ENCODE assay signal across 15 cellular contexts in genomic region chr10:133390597-133391248, GRCh38. TPM values are rescaled to one million over a fixed set of nuclear protein-coding genes. Genes with fewer than 3 reads are reported as not detected.
DNase-seq lines count a peak whose midpoint lies in the region; ATAC-seq, FAIRE-seq and TF ChIP-seq lines count a peak whose summit lies in the region.
"Had no signal": no experiment of that assay in that cellular context is flagged by ENCODE, and none has a peak within 500 bp of the region (broad histone marks: within the 10 kb centered on the region; RNA-seq: fewer than 3 reads in every experiment).

No MANE protein-coding gene starts in this region.

- no peaks in the 10 kb centered on the region for H3K27me3 Mint-ChIP-seq in central memory CD8-positive, alpha-beta T cell

- H2AFZ ChIP-seq in OCI-LY1 (ENCODE audit: low read length): no peak overlapping the region
- H2AFZ ChIP-seq: GM23338 had no signal

- H3K27ac ChIP-seq in OCI-LY1 (ENCODE audit: low read depth, low read length, poor library complexity, severe bottlenecking): peak overlapping the region; percentile 93
- H3K27ac ChIP-seq: pancreas had no signal

- H3K4me3 ChIP-seq in GM12865 (ENCODE audit: low read depth, low read length): peak overlapping the region; percentile 82
- peak overlapping the region; percentile 67 for H3K4me3 ChIP-seq in OCI-LY1 (ENCODE audit: low read depth, low read length, poor library complexity, severe bottlenecking)
- H3K4me3 ChIP-seq: GM23338, pancreas had no signal

- no peaks in the 10 kb centered on the region for H3K9me3 Mint-ChIP-seq in central memory CD8-positive, alpha-beta T cell
- H3K9me3 Mint-ChIP-seq: GM23338 had no signal

- no peak for TF ChIP-seq CTCF in GM12865 (IDR thresholded peaks at IDR 0.05; ENCODE audit: insufficient read depth, low read depth, low read length, missing control alignments)
- TF ChIP-seq CTCF in OCI-LY1 (IDR thresholded peaks at IDR 0.05; ENCODE audit: low read length): no peak

- H3K4me1 Mint-ChIP-seq in central memory CD8-positive, alpha-beta T cell: peaks cover 50% of the 10 kb centered on the region

- no peak overlapping the region for H3K9ac ChIP-seq in OCI-LY1 (ENCODE audit: low read length)

- peaks cover 21% of the 10 kb centered on the region for H3K36me3 Mint-ChIP-seq in central memory CD8-positive, alpha-beta T cell (ENCODE audit: insufficient read depth)

- peaks cover 53% of the 10 kb centered on the region for H3K4me1 ChIP-seq in OCI-LY1 (ENCODE audit: insufficient read depth, low read length, severe bottlenecking)

- H3K27ac Mint-ChIP-seq in central memory CD8-positive, alpha-beta T cell (ENCODE audit: low read depth): peak overlapping the region; percentile 96
- H3K27ac Mint-ChIP-seq: GM23338 had no signal

- intact Hi-C loops in posterior vena cava (cut with DNase I): no loop called here

- no peaks in the 10 kb centered on the region for H3F3A ChIP-seq in OCI-LY1 (ENCODE audit: insufficient read depth, low read length)

- H3K9me2 ChIP-seq in OCI-LY1 (ENCODE audit: low read depth, low read length): no peaks in the 10 kb centered on the region

- H3K79me2 ChIP-seq in OCI-LY1 (ENCODE audit: insufficient read depth, low read length): peaks cover 11% of the 10 kb centered on the region

- H3K4me3 Mint-ChIP-seq in central memory CD8-positive, alpha-beta T cell: peak overlapping the region; percentile 87
- H3K4me3 Mint-ChIP-seq: GM23338 had no signal

- peak overlapping the region; percentile 88; the same call in 1 of the 2 replicates for H3K4me2 ChIP-seq in OCI-LY1 (ENCODE audit: low read length)
- H3K4me2 ChIP-seq: GM23338 had no signal

- peaks cover 3% of the 10 kb centered on the region for H3K36me3 ChIP-seq in OCI-LY1 (ENCODE audit: insufficient read depth, low read length)
- H3K36me3 ChIP-seq: pancreas had no signal

- no peaks in the 10 kb centered on the region for H4K20me1 ChIP-seq in OCI-LY1 (ENCODE audit: insufficient read depth, low read length)

- ATAC-seq in central memory CD8-positive, alpha-beta T cell (replicated peaks; ENCODE audit: extremely low read depth, poor library complexity, severe bottlenecking): no peak
- ATAC-seq in HG03196 (IDR thresholded peaks at IDR 0.05; ENCODE audit: unreplicated experiment) (no peak), GM19328 (IDR thresholded peaks at IDR 0.05; ENCODE audit: unreplicated experiment) (no peak), GM19324 (IDR thresholded peaks at IDR 0.05; ENCODE audit: low FRiP score, unreplicated experiment) (no peak)
- ATAC-seq: GM23338, pancreas, SK-N-SH treated with all-trans-retinoic acid at 6 μM for 48 hours had no signal

- H3K9me3 ChIP-seq in OCI-LY1 (ENCODE audit: low read length): no peaks in the 10 kb centered on the region
- H3K9me3 ChIP-seq: pancreas had no signal

- DNase-seq in GM12865 (ENCODE audit: low read depth) (peak; percentile 54), posterior vena cava (ENCODE audit: low spot score) (peak; percentile 42), HTR-8/SVneo (ENCODE audit: insufficient read length, low spot score) (no peak)
- no peak for DNase-seq in central memory CD8-positive, alpha-beta T cell (ENCODE audit: low spot score in 2 of 2)
- DNase-seq: DND-41, NCI-H524 treated with DMSO at 0.1 percent for 48 hours had no signal

- no peak for FAIRE-seq in HTR-8/SVneo (lab: Jason Lieb, UNC)
- FAIRE-seq: pancreas had no signal

- H3K27me3 ChIP-seq in OCI-LY1 (ENCODE audit: insufficient read depth, low read length): no peaks in the 10 kb centered on the region
- H3K27me3 ChIP-seq: pancreas had no signal

RNA-seq across cellular contexts. Expression of gene MTG1, which starts 3.2 kb away (rescaled TPM):
- 10 to 100 TPM; 24.5 to 25.6 TPM for total RNA-seq in posterior vena cava

RNA-seq across cellular contexts. Expression of gene PAOX, which starts 11.7 kb away (rescaled TPM):
- 1 to 10 TPM; 2.8 to 3.5 TPM for total RNA-seq in posterior vena cava

RNA-seq across cellular contexts. Expression of gene ECHS1, which starts 17.6 kb away (rescaled TPM):
- 10 to 100 TPM; 38.8 to 47.3 TPM for total RNA-seq in posterior vena cava

RNA-seq across cellular contexts. Expression of gene FUOM, which starts 32.9 kb away (rescaled TPM):
- total RNA-seq in posterior vena cava: 10 to 100 TPM; 13.8 to 17.6 TPM

RNA-seq across cellular contexts. Expression of gene SPRN, which starts 33.7 kb away (rescaled TPM):
- total RNA-seq in posterior vena cava: under 1 TPM; 0.14 to 0.19 TPM
- total RNA-seq: activated CD8-positive, alpha-beta memory T cell treated with anti-CD3 and anti-CD28 coated beads for 36 hours; ureter had no signal

Comparison
In these comparisons a context has a peak if more than half of its experiments do, and no peak if none do; other contexts are left out.
1. DNase-seq: peak in GM12865 (single experiment) and posterior vena cava (single experiment); none in central memory CD8-positive, alpha-beta T cell (0 of 2) and HTR-8/SVneo (single experiment).